Comparison of ENCODE assay signal across 1 cellular context in the genomic region with DNA sequence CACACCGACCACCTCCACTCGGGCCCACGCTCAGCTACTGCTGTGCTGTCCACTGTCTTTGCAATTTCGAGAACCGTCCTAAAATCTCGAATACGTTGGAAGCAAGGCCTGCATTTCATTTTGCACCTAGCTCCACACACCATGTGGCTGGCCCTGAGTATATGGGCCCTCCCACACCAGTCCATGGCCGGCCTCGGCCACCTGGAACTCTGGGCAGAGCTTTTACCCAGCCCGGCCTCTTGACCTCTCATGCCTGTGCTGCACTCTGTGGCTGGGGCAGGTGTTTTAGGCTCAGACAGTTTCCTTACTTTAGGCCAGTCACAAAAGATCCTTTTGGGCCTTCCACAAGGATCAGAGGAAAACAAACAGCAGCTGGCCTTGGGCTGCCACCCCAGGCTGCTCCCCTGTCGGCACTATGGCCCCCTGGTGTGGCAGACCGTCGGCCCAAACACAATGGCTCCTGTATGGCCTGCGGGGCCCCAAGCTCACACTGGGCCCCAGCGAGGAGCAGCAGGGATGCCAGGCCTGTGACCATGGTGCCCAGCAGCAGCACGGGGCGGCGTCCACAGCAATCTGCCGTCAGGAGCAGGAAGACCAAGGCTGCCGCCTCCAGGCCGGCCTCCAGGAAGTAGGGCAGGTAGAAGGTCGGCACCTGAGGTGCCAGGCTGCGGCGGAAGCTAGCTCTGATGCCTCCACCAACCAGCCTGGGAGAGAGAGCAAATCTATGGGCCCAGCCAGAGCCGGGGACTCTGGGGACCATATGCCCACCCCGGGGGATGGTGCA.
TF ChIP-seq lines count a peak whose summit lies in the region.

No MANE protein-coding gene starts in this region.

TF ChIP-seq in SK-N-SH, 30 proteins besides CTCF, POLR2A, EP300 and RAD21:
- TF ChIP-seq MEF2A (IDR thresholded peaks at IDR 0.05; ENCODE audit: borderline replicate concordance, low read depth) (no peak), RCOR1 (IDR thresholded peaks at IDR 0.05; ENCODE audit: low read length) (no peak), EZH2phosphoT487 (IDR thresholded peaks at IDR 0.05; ENCODE audit: borderline replicate concordance, low read depth) (no peak), RXRA (IDR thresholded peaks at IDR 0.05; ENCODE audit: borderline replicate concordance, low read depth) (no peak), YY1 (IDR thresholded peaks at IDR 0.05; ENCODE audit: low read depth) (no peak), NFIC (IDR thresholded peaks at IDR 0.05; ENCODE audit: borderline replicate concordance) (no peak), JUND (IDR thresholded peaks at IDR 0.05) (no peak), RFX5 (IDR thresholded peaks at IDR 0.05; ENCODE audit: low read length) (no peak), FOXJ3 (CRISPR knock-in tag; IDR thresholded peaks at IDR 0.05) (no peak), MXI1 (IDR thresholded peaks at IDR 0.05; ENCODE audit: low read depth, low read length) (no peak)
- TF ChIP-seq, protein P1, sequence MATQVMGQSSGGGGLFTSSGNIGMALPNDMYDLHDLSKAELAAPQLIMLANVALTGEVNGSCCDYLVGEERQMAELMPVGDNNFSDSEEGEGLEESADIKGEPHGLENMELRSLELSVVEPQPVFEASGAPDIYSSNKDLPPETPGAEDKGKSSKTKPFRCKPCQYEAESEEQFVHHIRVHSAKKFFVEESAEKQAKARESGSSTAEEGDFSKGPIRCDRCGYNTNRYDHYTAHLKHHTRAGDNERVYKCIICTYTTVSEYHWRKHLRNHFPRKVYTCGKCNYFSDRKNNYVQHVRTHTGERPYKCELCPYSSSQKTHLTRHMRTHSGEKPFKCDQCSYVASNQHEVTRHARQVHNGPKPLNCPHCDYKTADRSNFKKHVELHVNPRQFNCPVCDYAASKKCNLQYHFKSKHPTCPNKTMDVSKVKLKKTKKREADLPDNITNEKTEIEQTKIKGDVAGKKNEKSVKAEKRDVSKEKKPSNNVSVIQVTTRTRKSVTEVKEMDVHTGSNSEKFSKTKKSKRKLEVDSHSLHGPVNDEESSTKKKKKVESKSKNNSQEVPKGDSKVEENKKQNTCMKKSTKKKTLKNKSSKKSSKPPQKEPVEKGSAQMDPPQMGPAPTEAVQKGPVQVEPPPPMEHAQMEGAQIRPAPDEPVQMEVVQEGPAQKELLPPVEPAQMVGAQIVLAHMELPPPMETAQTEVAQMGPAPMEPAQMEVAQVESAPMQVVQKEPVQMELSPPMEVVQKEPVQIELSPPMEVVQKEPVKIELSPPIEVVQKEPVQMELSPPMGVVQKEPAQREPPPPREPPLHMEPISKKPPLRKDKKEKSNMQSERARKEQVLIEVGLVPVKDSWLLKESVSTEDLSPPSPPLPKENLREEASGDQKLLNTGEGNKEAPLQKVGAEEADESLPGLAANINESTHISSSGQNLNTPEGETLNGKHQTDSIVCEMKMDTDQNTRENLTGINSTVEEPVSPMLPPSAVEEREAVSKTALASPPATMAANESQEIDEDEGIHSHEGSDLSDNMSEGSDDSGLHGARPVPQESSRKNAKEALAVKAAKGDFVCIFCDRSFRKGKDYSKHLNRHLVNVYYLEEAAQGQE (IDR thresholded peaks at IDR 0.05; ENCODE audit: low read depth, low read length) = no peak
- TF ChIP-seq, protein P2, sequence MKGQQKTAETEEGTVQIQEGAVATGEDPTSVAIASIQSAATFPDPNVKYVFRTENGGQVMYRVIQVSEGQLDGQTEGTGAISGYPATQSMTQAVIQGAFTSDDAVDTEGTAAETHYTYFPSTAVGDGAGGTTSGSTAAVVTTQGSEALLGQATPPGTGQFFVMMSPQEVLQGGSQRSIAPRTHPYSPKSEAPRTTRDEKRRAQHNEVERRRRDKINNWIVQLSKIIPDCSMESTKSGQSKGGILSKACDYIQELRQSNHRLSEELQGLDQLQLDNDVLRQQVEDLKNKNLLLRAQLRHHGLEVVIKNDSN (IDR thresholded peaks at IDR 0.05; ENCODE audit: borderline replicate concordance, low read depth) = no peak
